In genomic region chr5:59039296-59040006, GRCh38 we compare ENCODE assay signal across 1 cellular context.
TF ChIP-seq lines count a peak whose summit lies in the region.

No MANE protein-coding gene starts in this region.

TF ChIP-seq in HEK293, 187 proteins besides CTCF, POLR2A, EP300 and RAD21 (continued from another document and continues in another):
- TF ChIP-seq ZNF148 (tag by site-specific recombination; IDR thresholded peaks at IDR 0.05; ENCODE audit: borderline replicate concordance) (no peak), ZNF621 (tag by site-specific recombination; IDR thresholded peaks at IDR 0.05) (no peak), ZNF10 (tag by site-specific recombination; IDR thresholded peaks at IDR 0.05) (peak; percentile 40; the same call in 1 of the 2 replicates), ZNF629 (tag by site-specific recombination; IDR thresholded peaks at IDR 0.05) (no peak; the same call in 1 of the 2 replicates), ZNF175 (tag by site-specific recombination; IDR thresholded peaks at IDR 0.05) (no peak), ZBTB11 (tag by site-specific recombination; conservative IDR thresholded peaks at IDR 0.05; ENCODE audit: low read depth) (peak; percentile 43), ZNF350 (tag by site-specific recombination; IDR thresholded peaks at IDR 0.05) (no peak), KLF17 (tag by site-specific recombination; IDR thresholded peaks at IDR 0.05) (no peak; the same call in none of the 2 replicates), ZNF704 (tag by site-specific recombination; IDR thresholded peaks at IDR 0.05) (no peak), ZNF37A (tag by site-specific recombination; IDR thresholded peaks at IDR 0.05) (no peak), ZNF223 (tag by site-specific recombination; IDR thresholded peaks at IDR 0.05) (no peak), ZNF76 (tag by site-specific recombination; IDR thresholded peaks at IDR 0.05; ENCODE audit: borderline replicate concordance, low read depth) (0 out of 2 replicates have a peak, but pooled peaks have one; percentile 23), ZNF777 (tag by site-specific recombination; IDR thresholded peaks at IDR 0.05; ENCODE audit: borderline replicate concordance) (no peak; the same call in 1 of the 2 replicates), PRDM6 (tag by site-specific recombination; IDR thresholded peaks at IDR 0.05) (no peak), HOXC10 (CRISPR knock-in tag; IDR thresholded peaks at IDR 0.05) (0 out of 2 replicates have a peak, but pooled peaks have one; percentile 37), ZBTB6 (tag by site-specific recombination; IDR thresholded peaks at IDR 0.05) (peak; percentile 55; the same call in 1 of the 2 replicates), ZNF692 (tag by site-specific recombination; IDR thresholded peaks at IDR 0.05) (peak; percentile 65), ZNF701 (tag by site-specific recombination; IDR thresholded peaks at IDR 0.05) (no peak), ZNF561 (tag by site-specific recombination; IDR thresholded peaks at IDR 0.05; ENCODE audit: borderline replicate concordance) (peak; percentile 72; the same call in 1 of the 2 replicates), GLIS2 (tag by site-specific recombination; IDR thresholded peaks at IDR 0.05) (peak; percentile 81), ZBTB10 (tag by site-specific recombination; IDR thresholded peaks at IDR 0.05) (peak; percentile 25; the same call in 1 of the 2 replicates), ZFP41 (tag by site-specific recombination; IDR thresholded peaks at IDR 0.05; ENCODE audit: borderline replicate concordance) (no peak), ZSCAN4 (tag by site-specific recombination; IDR thresholded peaks at IDR 0.05) (no peak), ZNF280D (tag by site-specific recombination; IDR thresholded peaks at IDR 0.05) (no peak), KLF9 (tag by site-specific recombination; IDR thresholded peaks at IDR 0.05; ENCODE audit: low read depth) (peak; percentile 84), ZNF394 (tag by site-specific recombination; IDR thresholded peaks at IDR 0.05; ENCODE audit: borderline replicate concordance) (peak; percentile 36; the same call in 1 of the 2 replicates), ZNF26 (tag by site-specific recombination; IDR thresholded peaks at IDR 0.05) (no peak), ZSCAN30 (tag by site-specific recombination; IDR thresholded peaks at IDR 0.05) (peak; percentile 44; the same call in 1 of the 2 replicates), ZNF626 (tag by site-specific recombination; IDR thresholded peaks at IDR 0.05) (no peak), ZBTB21 (tag by site-specific recombination; IDR thresholded peaks at IDR 0.05) (0 out of 2 replicates have a peak, but pooled peaks have one; percentile 7), FEZF1 (tag by site-specific recombination; IDR thresholded peaks at IDR 0.05) (no peak), ZNF16 (tag by site-specific recombination; IDR thresholded peaks at IDR 0.05; ENCODE audit: low read depth) (no peak)
